ENCODE assay signal across 8 cellular contexts in the genomic region with DNA sequence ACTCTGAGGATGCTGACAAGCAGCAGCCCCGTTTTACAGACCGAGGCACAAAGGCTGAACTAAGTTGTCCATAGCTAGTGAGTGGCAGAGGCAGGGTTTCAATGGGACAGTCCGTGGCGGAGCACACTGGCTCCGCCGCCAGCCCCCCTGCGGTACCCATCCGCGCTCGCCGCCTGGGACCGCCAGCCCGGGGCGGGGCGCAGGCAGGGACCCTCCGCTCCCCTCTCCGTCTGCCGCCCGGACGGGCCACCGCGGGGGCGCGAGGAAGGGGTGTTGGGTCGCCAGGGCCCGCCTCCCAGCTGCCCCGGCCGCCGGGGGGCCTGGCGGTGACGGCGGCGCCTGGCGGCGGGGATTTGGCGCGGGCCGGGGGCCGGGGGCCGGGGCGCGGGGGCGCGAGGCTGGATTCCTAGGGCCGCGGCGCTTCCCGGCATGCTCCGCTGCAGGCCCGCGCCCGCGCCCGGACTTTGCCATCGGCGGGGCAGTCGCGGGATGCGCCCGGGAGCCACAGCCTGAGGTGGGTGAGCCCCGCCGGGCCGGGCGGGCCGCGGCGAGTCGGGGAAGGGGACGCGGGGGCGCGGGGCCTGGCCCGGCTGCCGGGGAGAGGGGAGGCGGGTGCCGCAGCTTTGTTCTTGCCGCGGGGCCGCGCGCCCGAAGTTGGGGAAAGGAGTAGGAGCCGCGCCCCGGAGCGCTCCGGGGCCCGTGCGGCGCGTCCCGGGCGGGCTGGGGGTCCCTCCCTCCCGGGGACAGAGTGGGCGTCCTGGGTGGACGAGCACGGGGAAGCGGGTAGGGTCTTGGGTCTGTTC. TPM values are rescaled to one million over a fixed set of nuclear protein-coding genes. Genes with fewer than 3 reads are reported as not detected.
DNase-seq lines count a peak whose midpoint lies in the region; ATAC-seq and TF ChIP-seq lines count a peak whose summit lies in the region.

A gene with protein sequence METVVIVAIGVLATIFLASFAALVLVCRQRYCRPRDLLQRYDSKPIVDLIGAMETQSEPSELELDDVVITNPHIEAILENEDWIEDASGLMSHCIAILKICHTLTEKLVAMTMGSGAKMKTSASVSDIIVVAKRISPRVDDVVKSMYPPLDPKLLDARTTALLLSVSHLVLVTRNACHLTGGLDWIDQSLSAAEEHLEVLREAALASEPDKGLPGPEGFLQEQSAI (plus strand): TSS at position 430 of the 803 bp plus-strand sequence. CDS start 3,376 bp downstream, outside the sequence.

- no TSS peak for BruUV-seq in HCT116 (replicated peaks; lab: Mats Ljungman, UMichigan)

- CTCF ChIA-PET in HCT116 (lab: Charles Lee) = interaction anchor here (1.0 to 1.8 kb wide), 2 partner anchors 9 to 51 kb away, joined by 3 to 6 read pairs; a partner anchor contains a TSS

- no peaks in the 10 kb centered on the region for H3K79me2 ChIP-seq in HCT116 (ENCODE audit: insufficient read depth, low read length)

- ATAC-seq in HCT116 (peak; percentile 82), HG02763 (IDR thresholded peaks at IDR 0.05; ENCODE audit: unreplicated experiment) (no peak)

- peak within 1 kb of the TSS; percentile 93 for H2AFZ ChIP-seq in HCT116 (ENCODE audit: low read depth, low read length, poor library complexity, severe bottlenecking)

- no peak for TF ChIP-seq RAD21 in HCT116 (IDR thresholded peaks at IDR 0.05; ENCODE audit: low read depth)

- H3K4me2 ChIP-seq in HCT116 (ENCODE audit: low read length) = peak within 1 kb of the TSS; percentile 88

- H3K27me3 ChIP-seq in HCT116 (ENCODE audit: insufficient read depth, low read length) = no peaks in the 10 kb centered on the region

- no peaks in the 10 kb centered on the region for H4K20me1 ChIP-seq in HCT116 (ENCODE audit: insufficient read depth)

- no peaks in the 10 kb centered on the region for H3K9me2 ChIP-seq in HCT116 (ENCODE audit: insufficient read depth)

- H3K36me3 ChIP-seq in HCT116 (ENCODE audit: control insufficient read depth in 1 of 2, insufficient read depth in 2 of 2, low read length in 2 of 2) = no peaks in the 10 kb centered on the region

- TF ChIP-seq POLR2A in HCT116 (IDR thresholded peaks at IDR 0.05; ENCODE audit: borderline replicate concordance, extremely low read depth, insufficient read depth, insufficient read length) = no peak

- H3K27ac ChIP-seq in HCT116 (ENCODE audit: low read depth, low read length) (peak within 1 kb of the TSS; percentile 27; the same call in 1 of the 2 replicates), angular gyrus (ENCODE audit: low read depth, low read length) (peak within 1 kb of the TSS; percentile 98)

- RAD21 ChIA-PET in HCT116 (lab: Charles Lee; ENCODE audit: low non-redundant PET in 1 of 2, low total read pairs in 2 of 2, uncharacterized antibody in 2 of 2, unreplicated experiment in 2 of 2) = no interaction called here

- intact Hi-C loops in HCT116 (cut with micrococcal nuclease) = no loop called here

- TF ChIP-seq CTCF in HCT116 (IDR thresholded peaks at IDR 0.05 in 2 of 3, conservative IDR thresholded peaks at IDR 0.05 in 1 of 3; ENCODE audit: borderline replicate concordance in 1 of 3, insufficient read depth in 1 of 3, low read depth in 2 of 3, low read length in 2 of 3) = no peak

- peak within 1 kb of the TSS; percentile 69 for H3K9ac ChIP-seq in HCT116 (ENCODE audit: low read length)

- DNase-seq in Ammon's horn (ENCODE audit: low spot score) (peak; percentile 74), HCT116 (ENCODE audit: low read depth, low spot score) (no peak), hepatic stellate cell (ENCODE audit: low spot score) (peak; percentile 45), pons (ENCODE audit: low spot score) (peak; percentile 79), SW 1271 (lab: John Stamatoyannopoulos, UW) (no peak), cerebellar nuclear complex (lab: John Stamatoyannopoulos, UW) (no peak)

- no peaks in the 10 kb centered on the region for H3K9me3 ChIP-seq in HCT116 (ENCODE audit: control insufficient read depth in 1 of 2, insufficient read depth in 1 of 2, low read depth in 1 of 2, low read length in 2 of 2)

- peaks cover 6 to 18% of the 10 kb centered on the region in 2 experiments for H3K4me1 ChIP-seq in HCT116 (ENCODE audit: control insufficient read depth in 1 of 2, insufficient read depth in 2 of 2, low read length in 2 of 2)

- H3K4me3 ChIP-seq in HCT116 (replicated peaks in 1 of 2; ENCODE audit: low read depth in 1 of 2, low read length in 2 of 2) = peak within 1 kb of the TSS; percentile 40 to 69

- POLR2A ChIA-PET in HCT116 (lab: Charles Lee) = no interaction called here

TF ChIP-seq in HCT116, 20 proteins besides CTCF, POLR2A, EP300 and RAD21:
- TF ChIP-seq TCF7L2 (IDR thresholded peaks at IDR 0.05; ENCODE audit: borderline replicate concordance, extremely low read depth, insufficient read depth, insufficient read length) (peak; percentile 63), POLR2AphosphoS5 (IDR thresholded peaks at IDR 0.05; ENCODE audit: low read depth, low read length) (0 out of 2 replicates have a peak, but pooled peaks have one; percentile 31), ZFX (IDR thresholded peaks at IDR 0.05) (peak; percentile 88), CEBPB (IDR thresholded peaks at IDR 0.05; ENCODE audit: low read depth) (no peak)

RNA-seq across cellular contexts. Expression of the gene that starts here (rescaled TPM):
- total RNA-seq in HCT116 (2021; ENCODE audit: unreplicated experiment) = 29.3 TPM
- 33.3 and 37.3 TPM in 2 replicates for polyA plus RNA-seq in HCT116 (2012)

Comparison
In these comparisons a context has a peak if more than half of its experiments do, and no peak if none do; other contexts are left out.
1. DNase-seq: peak in Ammon's horn (single experiment), hepatic stellate cell (single experiment) and pons (single experiment); none in HCT116 (single experiment), SW 1271 (0 of 2) and cerebellar nuclear complex (0 of 2).